ENCODE assay signal across 28 cellular contexts in the genomic region with DNA sequence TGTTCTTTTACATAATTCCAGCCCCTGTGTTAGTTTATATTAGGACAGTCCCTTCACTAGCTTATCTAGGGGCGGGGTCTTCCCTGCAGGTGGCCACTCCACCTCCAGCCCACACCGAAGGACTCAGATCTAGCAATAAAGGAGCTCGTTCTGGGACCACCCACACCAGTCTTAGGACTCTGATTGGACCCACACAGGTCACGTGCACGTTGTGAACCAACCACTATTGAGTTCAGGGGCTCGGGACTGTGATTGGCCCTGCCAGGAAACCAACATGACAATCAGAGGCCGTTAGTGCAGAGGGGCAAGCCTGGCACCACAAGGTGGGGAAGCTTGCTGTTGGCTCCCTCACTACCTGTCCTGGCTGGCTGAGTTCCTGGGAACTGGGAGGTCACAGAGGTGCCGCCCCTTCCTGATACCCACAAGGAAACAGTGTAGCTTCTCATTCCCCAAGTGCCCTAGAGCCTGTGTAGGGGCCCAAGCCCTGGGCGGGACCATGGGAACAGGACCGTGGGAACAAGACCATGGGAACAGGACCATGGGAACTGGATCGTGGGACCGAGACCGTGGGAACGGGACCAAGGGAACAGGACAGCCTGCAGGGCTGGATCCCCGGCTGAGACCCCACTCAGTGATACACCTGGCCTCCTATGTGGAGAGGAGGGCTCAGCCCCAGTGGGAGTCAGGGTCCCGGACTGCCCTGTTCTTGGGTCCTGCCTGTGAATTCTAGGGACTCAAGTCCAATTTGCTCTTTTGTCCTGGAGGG.
"Had no signal": no experiment of that assay in that cellular context is flagged by ENCODE, and none has a peak within 500 bp of the region (broad histone marks: within the 10 kb centered on the region; RNA-seq: fewer than 3 reads in every experiment).

No MANE protein-coding gene starts in this region.

- H3K9me3 ChIP-seq: ascending aorta, gastroesophageal sphincter, lower lobe of right lung, right lobe of liver, thyroid gland, upper lobe of left lung, vagina had no signal

- H3K36me3 Mint-ChIP-seq: activated naive CD4-positive, alpha-beta T cell treated with anti-CD3 and anti-CD28 coated beads, Interleukin-2, amount 10 ng/mL, durations not matched to agents 7 days and 5 days; activated naive CD8-positive, alpha-beta T cell treated with anti-CD3 and anti-CD28 coated beads, Interleukin-2, amount 10 ng/mL, durations not matched to agents 7 days and 5 days; natural killer cell; stimulated activated effector memory CD8-positive, alpha-beta T cell treated with anti-CD3 and anti-CD28 coated beads, Interleukin-12 subunit alpha, Interleukin-12 subunit beta, amount 100 ng/mL, for 72 hours had no signal

- DNase-seq: activated CD4-positive, alpha-beta T cell treated with anti-CD3 and anti-CD28 coated beads for 48 hours; activated CD4-positive, alpha-beta T cell treated with anti-CD3 and anti-CD28 coated beads, Interleukin-2, amount 50 U/mL, for 48 hours; activated CD8-positive, alpha-beta memory T cell treated with anti-CD3 and anti-CD28 coated beads for 24 hours; activated effector memory CD4-positive, alpha-beta T cell treated with Interleukin-2 at 50 U/mL for 16 hours; activated naive CD4-positive, alpha-beta T cell treated with anti-CD3 and anti-CD28 coated beads, Interleukin-2, amount 10 ng/mL, durations not matched to agents 7 days and 5 days; activated naive CD8-positive, alpha-beta T cell treated with anti-CD3 and anti-CD28 coated beads, Interleukin-2, amount 10 ng/mL, durations not matched to agents 7 days and 5 days; brain microvascular endothelial cell; cortex of kidney; effector memory CD8-positive, alpha-beta T cell; erythroblast; hippocampal formation; mesenchymal stem cell; natural killer cell; stimulated activated CD4-positive, alpha-beta T cell treated with anti-CD3 and anti-CD28 coated beads, Interleukin-12 subunit alpha, Interleukin-12 subunit beta, amount 100 ng/mL, for 4 hours; stimulated activated CD4-positive, alpha-beta T cell treated with anti-CD3 and anti-CD28 coated beads, Interleukin-4, amount 100 ng/mL, for 1 hour; stimulated activated naive CD8-positive, alpha-beta T cell treated with anti-CD3 and anti-CD28 coated beads, Interleukin-15, amount 100 ng/mL, for 72 hours; substantia nigra; T-helper 1 cell; thyroid gland; WERI-Rb-1 had no signal

- H3K36me3 ChIP-seq: ascending aorta, brain microvascular endothelial cell, gastroesophageal sphincter, lower lobe of right lung, right lobe of liver, thyroid gland, upper lobe of left lung, vagina, WERI-Rb-1 had no signal

- H3K4me3 Mint-ChIP-seq: activated naive CD4-positive, alpha-beta T cell treated with anti-CD3 and anti-CD28 coated beads, Interleukin-2, amount 10 ng/mL, durations not matched to agents 7 days and 5 days; activated naive CD8-positive, alpha-beta T cell treated with anti-CD3 and anti-CD28 coated beads, Interleukin-2, amount 10 ng/mL, durations not matched to agents 7 days and 5 days; effector memory CD8-positive, alpha-beta T cell; natural killer cell; stimulated activated effector memory CD8-positive, alpha-beta T cell treated with anti-CD3 and anti-CD28 coated beads, Interleukin-12 subunit alpha, Interleukin-12 subunit beta, amount 100 ng/mL, for 72 hours; stimulated activated naive CD8-positive, alpha-beta T cell treated with anti-CD3 and anti-CD28 coated beads, Interleukin-15, amount 100 ng/mL, for 72 hours had no signal

- H3K27me3 ChIP-seq: ascending aorta, brain microvascular endothelial cell, right lobe of liver, thyroid gland, upper lobe of left lung, vagina had no signal

- ATAC-seq: activated CD4-positive, CD25-positive, alpha-beta regulatory T cell treated with anti-CD3 and anti-CD28 coated beads, Interleukin-2, amount 50 U/mL, for 24 hours; effector memory CD8-positive, alpha-beta T cell; gastroesophageal sphincter; lower lobe of right lung; right lobe of liver; stimulated activated effector memory CD8-positive, alpha-beta T cell treated with anti-CD3 and anti-CD28 coated beads, Interleukin-12 subunit alpha, Interleukin-12 subunit beta, amount 100 ng/mL, for 72 hours had no signal

- H3K4me3 ChIP-seq: ascending aorta, gastroesophageal sphincter, lower lobe of right lung, right lobe of liver, thyroid gland, upper lobe of left lung, vagina had no signal

- H3K27ac Mint-ChIP-seq: activated naive CD4-positive, alpha-beta T cell treated with anti-CD3 and anti-CD28 coated beads, Interleukin-2, amount 10 ng/mL, durations not matched to agents 7 days and 5 days; activated naive CD8-positive, alpha-beta T cell treated with anti-CD3 and anti-CD28 coated beads, Interleukin-2, amount 10 ng/mL, durations not matched to agents 7 days and 5 days; effector memory CD8-positive, alpha-beta T cell; natural killer cell; stimulated activated effector memory CD8-positive, alpha-beta T cell treated with anti-CD3 and anti-CD28 coated beads, Interleukin-12 subunit alpha, Interleukin-12 subunit beta, amount 100 ng/mL, for 72 hours; stimulated activated naive CD8-positive, alpha-beta T cell treated with anti-CD3 and anti-CD28 coated beads, Interleukin-15, amount 100 ng/mL, for 72 hours had no signal

- H3K27ac ChIP-seq: ascending aorta, brain microvascular endothelial cell, gastroesophageal sphincter, lower lobe of right lung, right lobe of liver, thyroid gland, upper lobe of left lung, WERI-Rb-1 had no signal

- H3K4me1 Mint-ChIP-seq: activated naive CD4-positive, alpha-beta T cell treated with anti-CD3 and anti-CD28 coated beads, Interleukin-2, amount 10 ng/mL, durations not matched to agents 7 days and 5 days; activated naive CD8-positive, alpha-beta T cell treated with anti-CD3 and anti-CD28 coated beads, Interleukin-2, amount 10 ng/mL, durations not matched to agents 7 days and 5 days; natural killer cell; stimulated activated effector memory CD8-positive, alpha-beta T cell treated with anti-CD3 and anti-CD28 coated beads, Interleukin-12 subunit alpha, Interleukin-12 subunit beta, amount 100 ng/mL, for 72 hours; stimulated activated naive CD8-positive, alpha-beta T cell treated with anti-CD3 and anti-CD28 coated beads, Interleukin-15, amount 100 ng/mL, for 72 hours had no signal

- H3K4me1 ChIP-seq: ascending aorta, lower lobe of right lung, right lobe of liver, thyroid gland had no signal
